In genomic region chr3:123695731-123696640, GRCh38 we compare ENCODE assay signal across 14 cellular contexts.
DNase-seq lines count a peak whose midpoint lies in the region; ATAC-seq and TF ChIP-seq lines count a peak whose summit lies in the region.
"Had no signal": no experiment of that assay in that cellular context is flagged by ENCODE, and none has a peak within 500 bp of the region (broad histone marks: within the 10 kb centered on the region; RNA-seq: fewer than 3 reads in every experiment).

No MANE protein-coding gene starts in this region.

- no peaks in the 10 kb centered on the region for H3K36me3 ChIP-seq in brain microvascular endothelial cell (replicated peaks)
- H3K36me3 ChIP-seq in tibial artery: peaks cover 26 to 37% (median 32%) of the 10 kb centered on the region in 3 donors
- H3K36me3 ChIP-seq: neutrophil had no signal

- no peaks in the 10 kb centered on the region for H3K27me3 ChIP-seq in brain microvascular endothelial cell (replicated peaks)
- no peaks in the 10 kb centered on the region for H3K27me3 ChIP-seq in tibial artery
- H3K27me3 ChIP-seq: neutrophil had no signal

- H3K4me3 Mint-ChIP-seq in mesothelial cell of epicardium (no peak overlapping the region), MCF 10A (ENCODE audit: unreplicated experiment) (no peak overlapping the region)
- H3K4me3 Mint-ChIP-seq: activated CD4-positive, alpha-beta T cell treated with anti-CD3 and anti-CD28 coated beads for 36 hours had no signal

- intact Hi-C loops in tibial artery (cut with DNase I; ENCODE audit: low total_unique reads) (no loop called here), MCF 10A (cut with micrococcal nuclease) (no loop called here)

- H3K9me3 Mint-ChIP-seq in mesothelial cell of epicardium (no peaks in the 10 kb centered on the region), MCF 10A (ENCODE audit: unreplicated experiment) (no peaks in the 10 kb centered on the region)

- H3K36me3 Mint-ChIP-seq in mesothelial cell of epicardium: no peaks in the 10 kb centered on the region
- H3K36me3 Mint-ChIP-seq in MCF 10A (ENCODE audit: insufficient read depth, unreplicated experiment): no peaks in the 10 kb centered on the region

- in situ Hi-C loops in brain microvascular endothelial cell (cut with HindIII; ENCODE audit: low pct_ligation_motif_present, low sequenced_read_pairs): no loop called here
- in situ Hi-C loops in GM13976 (cut with MboI; ENCODE audit: low sequenced_read_pairs, unreplicated experiment): no loop called here

- BruUV-seq in MCF 10A (replicated peaks; lab: Mats Ljungman, UMichigan): no TSS peak

- peak overlapping the region; percentile 90 for H3K27ac Mint-ChIP-seq in mesothelial cell of epicardium
- no peak overlapping the region for H3K27ac Mint-ChIP-seq in MCF 10A (ENCODE audit: low read depth, unreplicated experiment)
- H3K27ac Mint-ChIP-seq: activated CD4-positive, alpha-beta T cell treated with anti-CD3 and anti-CD28 coated beads for 36 hours had no signal

- H3K4me1 ChIP-seq in tibial artery: peaks cover 7 to 59% (median 54%) of the 10 kb centered on the region in 4 donors

- TF ChIP-seq CTCF in NB4 (IDR thresholded peaks at IDR 0.05; ENCODE audit: low read depth, low read length) (no peak), brain microvascular endothelial cell (IDR thresholded peaks at IDR 0.05; ENCODE audit: low read depth, low read length, missing control alignments) (no peak), mesothelial cell of epicardium (IDR thresholded peaks at IDR 0.05; ENCODE audit: unreplicated experiment) (no peak), tibial artery (IDR thresholded peaks at IDR 0.05) (no peak), GM13976 (IDR thresholded peaks at IDR 0.05; ENCODE audit: borderline replicate concordance, control extremely low read depth, extremely low read depth, insufficient read depth, missing control alignments) (no peak), MCF 10A (IDR thresholded peaks at IDR 0.05; ENCODE audit: unreplicated experiment) (no peak)

- peak; percentile 15 for DNase-seq in NB4 (ENCODE audit: low read depth)
- no peak for DNase-seq in brain microvascular endothelial cell
- DNase-seq in mesothelial cell of epicardium (ENCODE audit: low spot score in 2 of 2, unreplicated experiment in 2 of 2): no peak
- DNase-seq in tibial artery: no peak
- DNase-seq in GM13976 (ENCODE audit: low spot score): no peak
- no peak for DNase-seq in MCF 10A (ENCODE audit: unreplicated experiment)
- DNase-seq: activated CD4-positive, alpha-beta T cell treated with anti-CD3 and anti-CD28 coated beads for 36 hours; activated naive CD4-positive, alpha-beta T cell treated with Interleukin-2 at 50 U/mL for 16 hours; Kasumi-1; NCI-H2171 treated with DMSO at 0.1 percent for 48 hours; SHP77 treated with DMSO at 0.1 percent for 48 hours; stimulated activated CD4-positive, alpha-beta T cell treated with anti-CD3 and anti-CD28 coated beads, Interleukin-4, amount 100 ng/mL, for 24 hours had no signal

- CTCF ChIA-PET in MCF 10A (lab: Yijun Ruan, JAX): interaction anchor here (0.6 to 5.1 kb wide), 4 partner anchors 30 to 46 kb away, joined by 3 to 39 read pairs (median 4); no protein-coding TSS in a partner anchor

- H3K27ac ChIP-seq in brain microvascular endothelial cell (peak overlapping the region; percentile 63), tibial artery (peak overlapping the region; percentile 91 to 94)
- H3K27ac ChIP-seq: neutrophil had no signal

- H3K4me3 ChIP-seq in NB4 (ENCODE audit: low read depth, low read length): no peak overlapping the region
- H3K4me3 ChIP-seq in brain microvascular endothelial cell (ENCODE audit: low read depth, low read length): no peak overlapping the region
- peak overlapping the region; percentile 85 to 92 for H3K4me3 ChIP-seq in tibial artery

- POLR2A ChIA-PET in MCF 10A (lab: Yijun Ruan, JAX): no interaction called here

- no peak for ATAC-seq in GM18873 (IDR thresholded peaks at IDR 0.05; ENCODE audit: low FRiP score, unreplicated experiment)
- ATAC-seq: activated CD4-positive, alpha-beta T cell treated with anti-CD3 and anti-CD28 coated beads for 36 hours had no signal

- H3K9me3 ChIP-seq in tibial artery: no peaks in the 10 kb centered on the region
- H3K9me3 ChIP-seq: neutrophil had no signal

- no peak for TF ChIP-seq POLR2A in NB4 (IDR thresholded peaks at IDR 0.05; ENCODE audit: extremely low read depth, insufficient read length)

- peaks cover 68% of the 10 kb centered on the region for H3K4me1 Mint-ChIP-seq in mesothelial cell of epicardium
- H3K4me1 Mint-ChIP-seq in MCF 10A (ENCODE audit: insufficient read depth, unreplicated experiment): no peaks in the 10 kb centered on the region
- H3K4me1 Mint-ChIP-seq: activated CD4-positive, alpha-beta T cell treated with anti-CD3 and anti-CD28 coated beads for 36 hours had no signal

- H3K27me3 Mint-ChIP-seq in mesothelial cell of epicardium (ENCODE audit: low read depth) (peaks cover 3% of the 10 kb centered on the region), MCF 10A (ENCODE audit: insufficient read depth, unreplicated experiment) (no peaks in the 10 kb centered on the region)

Comparison
In these comparisons a context has a peak if more than half of its experiments do, and no peak if none do; other contexts are left out.
1. H3K4me3 ChIP-seq: peak in tibial artery (2 of 2); none in NB4 (single experiment) and brain microvascular endothelial cell (single experiment).